8 cellular contexts compared by ENCODE assay signal in the genomic region with DNA sequence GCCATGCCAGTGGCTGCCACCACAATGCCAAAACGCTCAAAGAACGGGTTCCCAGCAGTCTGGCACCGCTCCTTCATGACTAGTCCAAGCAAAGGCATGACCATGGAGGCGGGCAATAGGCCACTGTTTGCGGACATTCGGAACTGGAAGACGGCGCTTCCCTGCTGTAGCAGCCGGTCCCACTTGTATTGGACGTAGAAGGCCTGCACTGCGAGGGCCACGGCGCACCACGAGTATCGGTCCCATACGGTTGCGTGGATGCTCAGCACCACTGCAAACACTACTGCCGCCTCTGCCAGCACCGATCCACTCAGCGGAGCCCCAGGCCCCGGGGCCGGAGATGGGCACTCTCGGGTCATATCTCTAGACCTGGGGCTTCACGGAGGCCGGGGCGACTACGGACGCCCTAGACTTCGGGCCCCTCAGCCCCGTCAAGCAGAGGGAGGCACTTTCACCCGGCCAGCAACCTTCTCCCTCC. TPM values are rescaled to one million over a fixed set of nuclear protein-coding genes. Genes with fewer than 3 reads are reported as not detected.
DNase-seq lines count a peak whose midpoint lies in the region; ATAC-seq, FAIRE-seq and TF ChIP-seq lines count a peak whose summit lies in the region.

No MANE protein-coding gene starts in this region.

- H3K4me3 Mint-ChIP-seq in T-cell: peak overlapping the region; percentile 96 to 99 (median 96)

- peaks cover 0 to 1% of the 10 kb centered on the region in 2 experiments for H4K20me1 ChIP-seq in H1 (replicated peaks in 1 of 2; ENCODE audit: control insufficient read depth in 1 of 2, insufficient read depth in 2 of 2, low read length in 2 of 2)

- H3K23ac ChIP-seq in H1 (ENCODE audit: insufficient read length) (no peak overlapping the region), mesendoderm (ENCODE audit: low read length) (no peak overlapping the region)

- peaks cover 0 to 9% (median 6%) of the 10 kb centered on the region in 4 experiments; a peak in 3 of 7 replicates for H3K4me1 ChIP-seq in H1 (replicated peaks in 1 of 4; ENCODE audit: control insufficient read depth in 3 of 4, insufficient read depth in 4 of 4, low read length in 3 of 4)
- peaks cover 5% of the 10 kb centered on the region for H3K4me1 ChIP-seq in mesendoderm (ENCODE audit: control insufficient read depth, low read depth, low read length)
- H3K4me1 ChIP-seq in upper lobe of left lung: peaks cover 20 to 40% (median 30%) of the 10 kb centered on the region in 4 donors

- no peaks in the 10 kb centered on the region for H3K9me3 Mint-ChIP-seq in T-cell

- H4K5ac ChIP-seq in H1 (ENCODE audit: insufficient read length, low read depth, low read length) (peak overlapping the region; percentile 91), mesendoderm (ENCODE audit: low read length) (no peak overlapping the region)

- H3K36me3 Mint-ChIP-seq in T-cell: peaks cover 9% of the 10 kb centered on the region

- ATAC-seq in HG02970 (IDR thresholded peaks at IDR 0.05; ENCODE audit: low FRiP score, unreplicated experiment) (peak; percentile 18), T-cell (replicated peaks in 1 of 4) (peak; percentile 13 to 29 (median 18)), upper lobe of left lung (ENCODE audit: low FRiP score in 2 of 2) (peak; percentile 44 to 48)

- H3K18ac ChIP-seq in H1 (ENCODE audit: extremely low read depth, low read length) (peak overlapping the region; percentile 90; the same call in 1 of the 2 replicates), mesendoderm (ENCODE audit: low read length) (peak overlapping the region; percentile 77)

- FAIRE-seq in H1 (lab: Jason Lieb, UNC): no peak

- CTCF ChIA-PET in T-cell (lab: Charles Lee) (no interaction called here), H1 (lab: Charles Lee; ENCODE audit: partially characterized antibody) (interaction anchor here (0.6 kb wide), 1 partner anchor 48 kb away, joined by 3 read pairs; no protein-coding TSS in a partner anchor)

- 14% methylated on average over 31 of the region's 31 CpGs; no CpG with 5 or more reads in 1 of the 2 experiments for WGBS in H1 (ENCODE audit: extremely low coverage in 1 of 2, insufficient coverage in 1 of 2, insufficient read length in 1 of 2, insufficient replicate concordance in 2 of 2, low coverage in 1 of 2, low lambda C conversion rate in 2 of 2, missing lambda C conversion rate in 1 of 2), 2 experiments
- no CpG with 5 or more reads among the region's 31 CpGs for WGBS in mesendoderm (ENCODE audit: extremely low coverage, insufficient coverage, low lambda C conversion rate)
- 0 to 5% methylated on average over 5 to 31 of the region's 31 CpGs for WGBS in upper lobe of left lung, 2 donors

- peaks cover 25 to 36% (median 35%) of the 10 kb centered on the region in 3 donors for H3K4me1 Mint-ChIP-seq in T-cell

- POLR2A ChIA-PET in T-cell (lab: Charles Lee): no interaction called here
- POLR2A ChIA-PET in H1 (lab: Charles Lee; ENCODE audit: partially characterized antibody): interaction anchor here (0.7 to 2.1 kb wide), 3 partner anchors 10 to 127 kb away, joined by 3 to 6 read pairs (median 3); no protein-coding TSS in a partner anchor

- peak overlapping the region; percentile 72 for H3K27ac ChIP-seq in H1 (ENCODE audit: low read depth, low read length)
- no peak overlapping the region for H3K27ac ChIP-seq in mesendoderm (ENCODE audit: low read depth, low read length)
- peak overlapping the region; percentile 89 to 96 (median 92) for H3K27ac ChIP-seq in upper lobe of left lung

- peak overlapping the region; percentile 96 for H4K8ac ChIP-seq in H1 (ENCODE audit: extremely low read depth, insufficient read depth, low read length)
- no peak overlapping the region for H4K8ac ChIP-seq in mesendoderm (ENCODE audit: low read depth, low read length)

- H3K79me1 ChIP-seq in H1 (ENCODE audit: low read depth, low read length) (peaks cover 10% of the 10 kb centered on the region), mesendoderm (ENCODE audit: low read length) (peaks cover 19% of the 10 kb centered on the region)

- H3K4ac ChIP-seq in H1 (replicated peaks; ENCODE audit: insufficient read length, low read depth, low read length) (peak overlapping the region; percentile 69), mesendoderm (ENCODE audit: low read depth, low read length) (peak overlapping the region; percentile 92)

- H4K91ac ChIP-seq in H1 (replicated peaks; ENCODE audit: insufficient read length, low read length): peak overlapping the region; percentile 74

- H3K56ac ChIP-seq in H1 (replicated peaks; ENCODE audit: insufficient read length, low read depth, low read length) (peak overlapping the region; percentile 95), mesendoderm (ENCODE audit: low read length) (peak overlapping the region; percentile 94)

- H3K27ac Mint-ChIP-seq in T-cell: peak overlapping the region; percentile 93 to 97

- H3K36me3 ChIP-seq in H1 (ENCODE audit: control insufficient read depth in 2 of 4, insufficient read depth in 4 of 4, low read length in 3 of 4) (peaks cover 0 to 24% (median 8%) of the 10 kb centered on the region in 4 experiments; a peak in 5 of 8 replicates), mesendoderm (ENCODE audit: control insufficient read depth, insufficient read depth, low read length) (no peaks in the 10 kb centered on the region), upper lobe of left lung (peaks cover 0 to 23% (median 7%) of the 10 kb centered on the region in 4 donors)

- H2BK15ac ChIP-seq in H1 (ENCODE audit: low read length): no peak overlapping the region
- no peak overlapping the region for H2BK15ac ChIP-seq in mesendoderm (replicated peaks; ENCODE audit: low read depth)

- H2BK12ac ChIP-seq in H1 (ENCODE audit: low read depth, low read length): 0 out of 2 replicates have a peak overlapping the region, but pooled peaks have one; percentile 14

- no peaks in the 10 kb centered on the region for H3K9me3 ChIP-seq in H1 (ENCODE audit: insufficient read depth in 2 of 2, low read depth in 1 of 2, low read length in 1 of 2)
- H3K9me3 ChIP-seq in upper lobe of left lung: no peaks in the 10 kb centered on the region

- no peak overlapping the region for H3K14ac ChIP-seq in H1 (ENCODE audit: insufficient read length)

- no peak for TF ChIP-seq CTCF in H1 (IDR thresholded peaks at IDR 0.05; ENCODE audit: control extremely low read depth in 1 of 3, insufficient read depth in 1 of 3, low read depth in 1 of 3, low read length in 3 of 3)
- TF ChIP-seq CTCF in upper lobe of left lung (IDR thresholded peaks at IDR 0.05): no peak

- H3K23me2 ChIP-seq in H1 (ENCODE audit: low read depth, low read length): peaks cover 13% of the 10 kb centered on the region

- H2AK5ac ChIP-seq in H1 (ENCODE audit: low read depth, low read length) (peak overlapping the region; percentile 86; the same call in 1 of the 2 replicates), mesendoderm (ENCODE audit: low read length) (no peak overlapping the region)

- H2AFZ ChIP-seq in H1 (ENCODE audit: low read length): peak overlapping the region; percentile 36; the same call in 1 of the 2 replicates

- H2BK20ac ChIP-seq in H1 (ENCODE audit: low read length): no peak overlapping the region

- H3K4me2 ChIP-seq in H1 (ENCODE audit: insufficient read depth in 1 of 2, low read depth in 2 of 2, low read length in 2 of 2) (peak overlapping the region; percentile 87 to 92), mesendoderm (ENCODE audit: low read length) (peak overlapping the region; percentile 92)

- no peak for TF ChIP-seq RAD21 in H1 (IDR thresholded peaks at IDR 0.05 in 1 of 2, conservative IDR thresholded peaks at IDR 0.05 in 1 of 2; ENCODE audit: low read depth in 2 of 2, low read length in 2 of 2)

- H3K27me3 Mint-ChIP-seq in T-cell: no peaks in the 10 kb centered on the region

- peaks cover 0 to 17% of the 10 kb centered on the region in 2 experiments; a peak in 1 of 4 replicates for H3K79me2 ChIP-seq in H1 (ENCODE audit: control insufficient read depth in 1 of 2, insufficient read depth in 2 of 2, low read length in 2 of 2)
- peaks cover 15% of the 10 kb centered on the region for H3K79me2 ChIP-seq in mesendoderm (ENCODE audit: control insufficient read depth, insufficient read depth, low read length)

- H3K9ac ChIP-seq in H1 (replicated peaks in 1 of 4; ENCODE audit: extremely low read depth in 1 of 4, low read depth in 3 of 4, low read length in 3 of 4) (peak overlapping the region; percentile 78 to 93 (median 86)), mesendoderm (ENCODE audit: low read length) (peak overlapping the region; percentile 93)

- TF ChIP-seq EP300 in H1 (IDR thresholded peaks at IDR 0.05; ENCODE audit: borderline replicate concordance in 1 of 2, low read depth in 2 of 2, low read length in 2 of 2) (no peak), upper lobe of left lung (IDR thresholded peaks at IDR 0.05) (no peak)

- H2BK5ac ChIP-seq in H1 (ENCODE audit: low read depth, low read length): peak overlapping the region; percentile 83
- peak overlapping the region; percentile 74 for H2BK5ac ChIP-seq in mesendoderm (ENCODE audit: low read length)

- peak overlapping the region; percentile 74 to 96 (median 92) for H3K4me3 ChIP-seq in H1 (ENCODE audit: extremely low read depth in 1 of 4, insufficient read depth in 2 of 4, low read depth in 3 of 4, low read length in 4 of 4)
- H3K4me3 ChIP-seq in mesendoderm (ENCODE audit: low read length): peak overlapping the region; percentile 86
- H3K4me3 ChIP-seq in upper lobe of left lung: peak overlapping the region; percentile 65 to 89 (median 86)

- DNase-seq in NCI-H146 (lab: John Stamatoyannopoulos, UW) (peak; percentile 44), NCI-H146 treated with DMSO at 0.1 percent for 48 hours (lab: John Stamatoyannopoulos, UW; ENCODE audit: unreplicated experiment) (no peak), T-cell (peak in 4 of 34 experiments; percentile 5 to 17 (median 11)), H1 (ENCODE audit: low read depth in 1 of 2, low spot score in 2 of 2) (no peak), mesendoderm (peak; percentile 29), upper lobe of left lung (peak in 1 of 2 donors; percentile 28), amniotic stem cell (lab: John Stamatoyannopoulos, UW) (no peak)

- H3K27me3 ChIP-seq in H1 (replicated peaks in 1 of 4; ENCODE audit: control insufficient read depth in 3 of 4, extremely low read depth in 1 of 4, insufficient read depth in 3 of 4, low read length in 3 of 4) (no peaks in the 10 kb centered on the region), mesendoderm (ENCODE audit: insufficient read depth, low read length, poor library complexity) (no peaks in the 10 kb centered on the region), upper lobe of left lung (no peaks in the 10 kb centered on the region)

- H2BK120ac ChIP-seq in H1 (replicated peaks; ENCODE audit: low read depth, low read length) (no peak overlapping the region), mesendoderm (ENCODE audit: low read depth, low read length) (no peak overlapping the region)

- TF ChIP-seq POLR2A in H1 (IDR thresholded peaks at IDR 0.05; ENCODE audit: control extremely low read depth in 1 of 2, low read depth in 2 of 2, low read length in 2 of 2) (no peak), upper lobe of left lung (IDR thresholded peaks at IDR 0.05) (no peak)

RNA-seq across cellular contexts. Expression of gene DOLK, which starts 0.4 kb away (rescaled TPM):
- total RNA-seq in T-cell (10 to 100 TPM in 2 of 5 donors, 1 to 10 TPM in 3; 5.4 to 11.6 (median 10.0) TPM), upper lobe of left lung (10 to 100 TPM in 5 of 6 donors, 1 to 10 TPM in 1; 5.7 to 24.5 (median 12.3) TPM)
- total RNA-seq in H1 (2021; fragmentation: NEBNext Ultra II Directional; extraction: Animal tissue kit (Norgen Biotek cat#: 25700)): 17.2 and 18.8 TPM in 2 replicates
- polyA plus RNA-seq in H1 (2011; rRNA removed): 39.1 and 44.3 TPM in 2 replicates
- 26.5 TPM for polyA plus RNA-seq in H1 (2011; cell fraction: cytosol; rRNA removed)
- polyA plus RNA-seq in H1 (2011; cell fraction: nucleus; rRNA removed): 32.5 TPM
- polyA plus RNA-seq in H1 (2012, experiment 1 of 2): 17.6 to 21.5 TPM (median 20.6 TPM) in 4 replicates
- 21.4 TPM for polyA plus RNA-seq in H1 (2012, experiment 2 of 2)
- polyA plus RNA-seq in H1 (2013, experiment 1 of 2): 33.1 TPM
- polyA plus RNA-seq in H1 (2013, experiment 2 of 2): 34.1 TPM
- polyA minus RNA-seq in H1 (2011; rRNA and poly(A)+ RNA removed): 45.1 and 47.0 TPM in 2 replicates
- 15.6 TPM for polyA minus RNA-seq in H1 (2011; cell fraction: cytosol; rRNA and poly(A)+ RNA removed)
- 28.9 TPM for polyA minus RNA-seq in H1 (2011; cell fraction: nucleus; rRNA and poly(A)+ RNA removed)
- 17.4 TPM for polyA plus RNA-seq in mesendoderm (2013, experiment 1 of 2)
- 17.8 TPM for polyA plus RNA-seq in mesendoderm (2013, experiment 2 of 2)

RNA-seq across cellular contexts. Expression of gene NUP188, which starts 0.5 kb away (rescaled TPM):
- total RNA-seq in T-cell (10 to 100 TPM; 51.0 to 78.4 (median 71.3) TPM), upper lobe of left lung (100 to 1,000 TPM in 1 of 6 donors, 10 to 100 TPM in 5; 30.4 to 225 (median 50.1) TPM)
- 95.0 and 111 TPM in 2 replicates for total RNA-seq in H1 (2021; fragmentation: NEBNext Ultra II Directional; extraction: Animal tissue kit (Norgen Biotek cat#: 25700))
- 90.1 and 107 TPM in 2 replicates for polyA plus RNA-seq in H1 (2011; rRNA removed)
- 88.7 TPM for polyA plus RNA-seq in H1 (2011; cell fraction: cytosol; rRNA removed)
- polyA plus RNA-seq in H1 (2011; cell fraction: nucleus; rRNA removed): 175 TPM
- polyA plus RNA-seq in H1 (2012, experiment 1 of 2): 60.3 to 76.3 TPM (median 70.1 TPM) in 4 replicates
- polyA plus RNA-seq in H1 (2012, experiment 2 of 2): 29.6 TPM
- 36.8 TPM for polyA plus RNA-seq in H1 (2013, experiment 1 of 2)
- 33.8 TPM for polyA plus RNA-seq in H1 (2013, experiment 2 of 2)
- 267 and 345 TPM in 2 replicates for polyA minus RNA-seq in H1 (2011; rRNA and poly(A)+ RNA removed)
- 92.6 TPM for polyA minus RNA-seq in H1 (2011; cell fraction: cytosol; rRNA and poly(A)+ RNA removed)
- polyA minus RNA-seq in H1 (2011; cell fraction: nucleus; rRNA and poly(A)+ RNA removed): 136 TPM
- polyA plus RNA-seq in mesendoderm (2013, experiment 1 of 2): 41.8 TPM
- 41.3 TPM for polyA plus RNA-seq in mesendoderm (2013, experiment 2 of 2)

RNA-seq across cellular contexts. Expression of gene PHYHD1, which starts 26.2 kb away (rescaled TPM):
- total RNA-seq in T-cell: 1 to 10 TPM in 3 of 5 donors, under 1 TPM in 2; 0.53 to 5.5 (median 3.3) TPM
- total RNA-seq in H1 (2021; fragmentation: NEBNext Ultra II Directional; extraction: Animal tissue kit (Norgen Biotek cat#: 25700)): 14.1 and 18.1 TPM in 2 replicates
- polyA plus RNA-seq in H1 (2011; rRNA removed): 25.6 and 33.2 TPM in 2 replicates
- polyA plus RNA-seq in H1 (2011; cell fraction: cytosol; rRNA removed): 27.0 TPM
- polyA plus RNA-seq in H1 (2011; cell fraction: nucleus; rRNA removed): 47.0 TPM
- 15.4 to 23.4 TPM (median 22.4 TPM) in 4 replicates for polyA plus RNA-seq in H1 (2012, experiment 1 of 2)
- polyA plus RNA-seq in H1 (2012, experiment 2 of 2): 20.9 TPM
- 15.8 TPM for polyA plus RNA-seq in H1 (2013, experiment 1 of 2)
- 15.1 TPM for polyA plus RNA-seq in H1 (2013, experiment 2 of 2)
- 12.7 and 23.7 TPM in 2 replicates for polyA minus RNA-seq in H1 (2011; rRNA and poly(A)+ RNA removed)
- polyA minus RNA-seq in H1 (2011; cell fraction: cytosol; rRNA and poly(A)+ RNA removed): 16.1 TPM
- polyA minus RNA-seq in H1 (2011; cell fraction: nucleus; rRNA and poly(A)+ RNA removed): 15.4 TPM
- polyA plus RNA-seq in mesendoderm (2013, experiment 1 of 2): 9.4 TPM
- polyA plus RNA-seq in mesendoderm (2013, experiment 2 of 2): 8.5 TPM
- 100 to 1,000 TPM in 1 of 6 donors, 10 to 100 TPM in 5; 27.6 to 286 (median 57.7) TPM for total RNA-seq in upper lobe of left lung

Comparison
In these comparisons a context has a peak if more than half of its experiments do, and no peak if none do; other contexts are left out.
1. DNase-seq: peak in NCI-H146 (single experiment) and mesendoderm (single experiment); none in NCI-H146 treated with DMSO at 0.1 percent for 48 hours (single experiment), H1 (0 of 2) and amniotic stem cell (single experiment).
2. Peak in every context shown above with its lines, with median percentiles within 50 percentile points of each other: ATAC-seq and H3K4me3 ChIP-seq.